ENCODE assay signal across 8 cellular contexts in the genomic region with DNA sequence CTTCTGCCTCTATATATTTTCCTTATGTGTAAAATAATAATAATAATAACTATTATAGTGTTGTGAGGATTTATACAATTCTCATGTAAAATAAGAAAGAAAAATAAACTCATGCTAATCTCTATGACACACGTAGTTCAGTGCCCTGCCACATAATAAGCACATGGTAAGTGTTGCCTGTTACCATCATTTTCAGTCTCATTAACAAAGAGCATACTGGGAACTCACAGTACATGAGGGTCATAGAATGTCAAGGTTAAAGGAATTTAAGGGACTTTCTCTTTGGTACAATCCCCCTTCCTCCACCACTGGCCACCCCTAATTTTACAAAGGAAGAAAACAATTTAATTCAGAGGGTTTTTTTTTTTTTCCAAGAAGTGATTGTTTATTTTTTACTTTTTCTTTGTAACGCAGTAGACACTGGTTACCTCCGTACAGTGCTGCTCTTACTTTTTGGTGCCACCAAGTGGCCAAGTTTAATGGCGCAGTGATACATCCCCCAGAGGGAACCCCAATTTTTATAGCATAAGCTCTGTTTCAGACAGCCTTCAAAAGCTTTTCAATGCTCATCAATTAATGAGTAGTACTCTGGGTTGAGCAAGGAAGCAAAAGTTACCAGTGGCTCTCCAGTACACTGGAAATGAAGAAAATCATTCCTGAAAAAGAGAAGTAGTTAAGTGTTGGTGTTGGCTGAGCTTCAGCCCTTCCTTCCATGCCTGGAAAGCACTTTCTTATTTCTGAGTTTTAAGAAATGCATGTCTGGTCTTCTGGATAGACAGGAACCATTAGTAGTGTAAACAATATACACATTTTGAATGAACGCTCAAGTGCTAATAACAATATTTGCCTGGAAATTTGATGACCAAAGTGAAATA.
A peak's percentile ranks its signal among the peaks of the same experiment; 100 is the strongest.
DNase-seq lines count a peak whose midpoint lies in the region; ATAC-seq, FAIRE-seq and TF ChIP-seq lines count a peak whose summit lies in the region.

No MANE protein-coding gene starts in this region.

- no peak for TF ChIP-seq EP300 in sigmoid colon (IDR thresholded peaks at IDR 0.05)

- no peaks in the 10 kb centered on the region for H3K36me3 ChIP-seq in sigmoid colon

- no peak overlapping the region for H3K4me3 ChIP-seq in sigmoid colon

- intact Hi-C loops in sigmoid colon (cut with DNase I), result loop anchor here (2.0 kb wide), 1 partner anchor 375 kb away; no protein-coding TSS in a partner anchor

- no peak for FAIRE-seq in RCC 7860 (lab: Jason Lieb, UNC)

- no peaks in the 10 kb centered on the region for H3K4me1 ChIP-seq in sigmoid colon

- 14 to 29% methylated on average over 5 of the region's 5 CpGs for WGBS in sigmoid colon, 2 donors

- H3K27me3 ChIP-seq in sigmoid colon, result no peaks in the 10 kb centered on the region

- TF ChIP-seq POLR2A in sigmoid colon (IDR thresholded peaks at IDR 0.05), result no peak

- DNase-seq in Ammon's horn (ENCODE audit: low spot score), result peak; percentile 65
- DNase-seq in OCI-M1 (lab: John Stamatoyannopoulos, UW), result peak; percentile 77
- DNase-seq in activated T-helper 1 cell treated with Interleukin-2 at 50 U/mL for 16 hours (ENCODE audit: low read depth), result peak; percentile 7
- DNase-seq in germinal center (ENCODE audit: low spot score), result peak; percentile 44
- no peak for DNase-seq in sigmoid colon
- DNase-seq in RCC 7860 (ENCODE audit: low spot score), result no peak

- TF ChIP-seq CTCF in sigmoid colon (IDR thresholded peaks at IDR 0.05), result peak in 3 of 4 experiments; percentile 21 to 51 (median 43)

- H3K9me3 ChIP-seq in sigmoid colon, result no peaks in the 10 kb centered on the region

- H3K27ac ChIP-seq in sigmoid colon, result no peak overlapping the region

- ATAC-seq in GM18867 (IDR thresholded peaks at IDR 0.05; ENCODE audit: unreplicated experiment) (peak; percentile 95), HG03066 (IDR thresholded peaks at IDR 0.05; ENCODE audit: low read depth, unreplicated experiment) (peak; percentile 88)

Comparison
In these comparisons a context has a peak if more than half of its experiments do, and no peak if none do; other contexts are left out.
1. DNase-seq: peak in Ammon's horn (single experiment), OCI-M1 (single experiment), activated T-helper 1 cell treated with Interleukin-2 at 50 U/mL for 16 hours (single experiment) and germinal center (single experiment); none in sigmoid colon (single experiment) and RCC 7860 (single experiment).